In genomic region chr9:69976165-69976564, GRCh38 we compare ENCODE assay signal across 13 cellular contexts.
A peak's percentile ranks its signal among the peaks of the same experiment; 100 is the strongest.
DNase-seq lines count a peak whose midpoint lies in the region; ATAC-seq lines count a peak whose summit lies in the region.
"Had no signal": no experiment of that assay in that cellular context is flagged by ENCODE, and none has a peak within 500 bp of the region (broad histone marks: within the 10 kb centered on the region; RNA-seq: fewer than 3 reads in every experiment).

No MANE protein-coding gene starts in this region.

- in situ Hi-C loops in Caki2 (cut with HindIII; ENCODE audit: low pct_unique_long_range_greater_than_20kb, low sequenced_read_pairs): no loop called here

- no peak for ATAC-seq in GM21381 (IDR thresholded peaks at IDR 0.05; ENCODE audit: unreplicated experiment)
- ATAC-seq in HG03521 (IDR thresholded peaks at IDR 0.05; ENCODE audit: unreplicated experiment): no peak
- ATAC-seq in GM21390 (IDR thresholded peaks at IDR 0.05; ENCODE audit: unreplicated experiment): no peak

- DNase-seq in Caki2 (ENCODE audit: low read depth): peak; percentile 45
- DNase-seq in LoVo (ENCODE audit: low spot score): peak; percentile 42
- DNase-seq in cerebellar cortex (ENCODE audit: low spot score): peak; percentile 23
- DNase-seq in myocyte (ENCODE audit: low read depth): peak; percentile 98
- DNase-seq in HUDEP-2 (lab: John Stamatoyannopoulos, UW; ENCODE audit: unreplicated experiment in 76 of 76): no peak
- DNase-seq: activated B cell treated with CpG ODN at 0.5 μM for 24 hours, activated gamma-delta T cell, endodermal cell, left cardiac atrium, NCI-H1417 treated with DMSO at 0.1 percent for 48 hours had no signal

Comparison
In these comparisons a context has a peak if more than half of its experiments do, and no peak if none do; other contexts are left out.
1. DNase-seq: peak in Caki2 (single experiment), LoVo (single experiment), cerebellar cortex (single experiment) and myocyte (single experiment); none in HUDEP-2 (0 of 76).